ENCODE assay signal across 1 cellular context in genomic region chr18:5238371-5238758, GRCh38.
TF ChIP-seq lines count a peak whose summit lies in the region.

No MANE protein-coding gene starts in this region.

TF ChIP-seq in GM23338, 12 proteins besides CTCF, POLR2A, EP300 and RAD21 (continued from another document):
- no peak for TF ChIP-seq ZNF462 (CRISPR knock-in tag; IDR thresholded peaks at IDR 0.05)
- no peak for TF ChIP-seq EZH2 (IDR thresholded peaks at IDR 0.05; ENCODE audit: low read depth, unreplicated experiment)
- no peak for TF ChIP-seq JUNB (IDR thresholded peaks at IDR 0.05; ENCODE audit: unreplicated experiment)
- no peak for TF ChIP-seq ZNF114 (CRISPR knock-in tag; IDR thresholded peaks at IDR 0.05)
